Comparison of ENCODE assay signal across 25 cellular contexts in genomic region chr16:10325783-10326543, GRCh38. TPM values are rescaled to one million over a fixed set of nuclear protein-coding genes. Genes with fewer than 3 reads are reported as not detected.
A peak's percentile ranks its signal among the peaks of the same experiment; 100 is the strongest.
DNase-seq lines count a peak whose midpoint lies in the region; ATAC-seq, FAIRE-seq and TF ChIP-seq lines count a peak whose summit lies in the region.
"Had no signal": no experiment of that assay in that cellular context is flagged by ENCODE, and none has a peak within 500 bp of the region (broad histone marks: within the 10 kb centered on the region; RNA-seq: fewer than 3 reads in every experiment).

No MANE protein-coding gene starts in this region.

- TF ChIP-seq RAD21 in SK-N-SH (IDR thresholded peaks at IDR 0.05; ENCODE audit: low read length): no peak
- no peak for TF ChIP-seq RAD21 in GM12878 (IDR thresholded peaks at IDR 0.05; ENCODE audit: insufficient read depth, low read depth, low read length)

- H3F3A ChIP-seq in SK-N-SH (replicated peaks; ENCODE audit: insufficient read depth): no peaks in the 10 kb centered on the region

- no peak for FAIRE-seq in GM12878 (lab: Jason Lieb, UNC)
- FAIRE-seq: endometrium, urothelium cell line had no signal

- WGBS in SK-N-SH (ENCODE audit: low lambda C conversion rate): 28% methylated on average over 9 of the region's 10 CpGs
- 50% methylated on average over 10 of the region's 10 CpGs for WGBS in GM12878 (ENCODE audit: insufficient coverage, insufficient replicate concordance, low lambda C conversion rate, missing lambda C conversion rate)

- POLR2A ChIA-PET in SK-N-SH (lab: Yijun Ruan, JAX): no interaction called here
- POLR2A ChIA-PET in OCI-LY7 (lab: Charles Lee): no interaction called here
- POLR2A ChIA-PET in GM12878 (lab: Charles Lee): no interaction called here

- intact Hi-C loops in OCI-LY7 (cut with micrococcal nuclease; ENCODE audit: unreplicated experiment) (loop anchor here (5.0 kb wide), 1 partner anchor 61 kb away; the partner anchor contains the start of gene ATF7IP2), GM12878 (cut with micrococcal nuclease; ENCODE audit: unreplicated experiment) (loop anchor here (5.0 kb wide), 1 partner anchor 46 kb away; no protein-coding TSS in a partner anchor), posterior vena cava (cut with DNase I) (no loop called here)

- H3K9me3 ChIP-seq in SK-N-SH: no peaks in the 10 kb centered on the region
- no peaks in the 10 kb centered on the region for H3K9me3 ChIP-seq in OCI-LY7 (ENCODE audit: low read length)
- H3K9me3 ChIP-seq in GM12878 (replicated peaks; ENCODE audit: control insufficient read depth, insufficient read depth, low read length): no peaks in the 10 kb centered on the region; the same call in 2 of the 3 replicates
- H3K9me3 ChIP-seq: BE2C, breast epithelium, lower lobe of right lung, neutrophil had no signal

- H3K9me2 ChIP-seq in SK-N-SH (no peaks in the 10 kb centered on the region), OCI-LY7 (ENCODE audit: insufficient read depth, low read length) (no peaks in the 10 kb centered on the region)

- TF ChIP-seq CTCF in SK-N-SH (IDR thresholded peaks at IDR 0.05): no peak
- no peak for TF ChIP-seq CTCF in OCI-LY7 (conservative IDR thresholded peaks at IDR 0.05; ENCODE audit: low read length)
- no peak for TF ChIP-seq CTCF in GM12878 (IDR thresholded peaks at IDR 0.05 in 2 of 3, conservative IDR thresholded peaks at IDR 0.05 in 1 of 3; ENCODE audit: control insufficient read depth in 2 of 3, extremely low read depth in 1 of 3, insufficient read depth in 1 of 3, low read depth in 3 of 3, low read length in 3 of 3)

- H3K27me3 ChIP-seq in SK-N-SH (ENCODE audit: insufficient read depth) (no peaks in the 10 kb centered on the region), GM12878 (replicated peaks in 1 of 2; ENCODE audit: control insufficient read depth in 2 of 2, insufficient read depth in 2 of 2, low read length in 1 of 2) (no peaks in the 10 kb centered on the region)
- H3K27me3 ChIP-seq: BE2C, breast epithelium, neutrophil had no signal

- RAD21 ChIA-PET in GM12878 (lab: Charles Lee; ENCODE audit: unreplicated experiment): interaction anchor here (1.0 to 2.0 kb wide), 3 partner anchors 8 to 56 kb away, joined by 3 to 7 read pairs (median 3); no protein-coding TSS in a partner anchor

- H3K79me2 ChIP-seq in SK-N-SH (ENCODE audit: insufficient read depth): no peaks in the 10 kb centered on the region
- no peaks in the 10 kb centered on the region for H3K79me2 ChIP-seq in OCI-LY7 (ENCODE audit: insufficient read depth, low read depth, low read length)
- H3K79me2 ChIP-seq in GM12878 (ENCODE audit: control insufficient read depth, insufficient read depth, low read length): no peaks in the 10 kb centered on the region

- ATAC-seq in SK-N-SH treated with all-trans-retinoic acid at 6 μM for 48 hours: no peak
- ATAC-seq in GM12878: no peak
- ATAC-seq: lower lobe of right lung had no signal

- CTCF ChIA-PET in SK-N-SH (lab: Yijun Ruan, JAX): no interaction called here
- CTCF ChIA-PET in OCI-LY7 (lab: Charles Lee; ENCODE audit: unreplicated experiment): no interaction called here
- CTCF ChIA-PET in GM12878 (lab: Yijun Ruan, JAX): interaction anchor here (0.6 to 2.3 kb wide), 2 partner anchors 10 to 418 kb away, joined by 3 to 10 read pairs; no protein-coding TSS in a partner anchor

- DNase-seq in SK-N-SH (no peak), OCI-LY7 (ENCODE audit: low spot score) (no peak), GM12878 (ENCODE audit: low read depth, low spot score) (no peak), posterior vena cava (ENCODE audit: low spot score) (peak; percentile 2), HuH-7 (ENCODE audit: low spot score) (no peak), substantia nigra (lab: John Stamatoyannopoulos, UW) (no peak), NCI-H2107 (lab: John Stamatoyannopoulos, UW) (no peak)
- DNase-seq: 8988T; activated CD4-positive, alpha-beta T cell treated with anti-CD3 and anti-CD28 coated beads, Interleukin-2, amount 10 ng/mL, durations not matched to agents 24 days and 14 days; activated effector memory CD4-positive, alpha-beta T cell treated with Interleukin-2 at 50 U/mL for 16 hours; BE2C; cortex of kidney; glutamatergic neuron; IMR-90; lower lobe of right lung; NCI-H1048; NCI-H2081; NCI-H510A treated with DMSO at 0.1 percent for 48 hours; stimulated activated CD4-positive, alpha-beta T cell treated with anti-CD3 and anti-CD28 coated beads, Interleukin-12 subunit alpha, Interleukin-12 subunit beta, amount 100 ng/mL, for 4 hours; SW 1271 had no signal

- no peak overlapping the region for H3K4me2 ChIP-seq in SK-N-SH
- H3K4me2 ChIP-seq in OCI-LY7 (ENCODE audit: low read length): no peak overlapping the region
- no peak overlapping the region for H3K4me2 ChIP-seq in GM12878 (ENCODE audit: control insufficient read depth, insufficient read depth)

- H3K4me1 ChIP-seq in SK-N-SH (ENCODE audit: control insufficient read depth in 1 of 2, insufficient read depth in 2 of 2, low read depth in 1 of 2, low read length in 1 of 2): no peaks in the 10 kb centered on the region
- peaks cover 15% of the 10 kb centered on the region for H3K4me1 ChIP-seq in OCI-LY7 (ENCODE audit: insufficient read depth, low read length, poor library complexity, severe bottlenecking)
- 0 out of 2 replicates have a peak, but pooled peaks cover 3% of the 10 kb centered on the region for H3K4me1 ChIP-seq in GM12878 (ENCODE audit: control insufficient read depth, insufficient read depth, low read length)
- H3K4me1 ChIP-seq: BE2C, breast epithelium, lower lobe of right lung had no signal

- SMC1A ChIA-PET in GM12878 (lab: Charles Lee; ENCODE audit: uncharacterized antibody, unreplicated experiment): interaction anchor here (0.7 to 2.5 kb wide), 6 partner anchors 9 to 68 kb away, joined by 3 to 8 read pairs (median 4); no protein-coding TSS in a partner anchor

- H4K20me1 ChIP-seq in SK-N-SH (ENCODE audit: insufficient read depth) (no peaks in the 10 kb centered on the region), OCI-LY7 (ENCODE audit: insufficient read depth, low read length) (no peaks in the 10 kb centered on the region), GM12878 (ENCODE audit: control insufficient read depth, insufficient read depth) (no peaks in the 10 kb centered on the region)

- H2AFZ ChIP-seq in SK-N-SH (ENCODE audit: low read depth) (no peak overlapping the region), OCI-LY7 (ENCODE audit: low read length) (peak overlapping the region; percentile 29; the same call in 1 of the 2 replicates), GM12878 (ENCODE audit: control insufficient read depth, low read depth, low read length) (no peak overlapping the region)

- H3K27ac ChIP-seq in SK-N-SH (ENCODE audit: low read depth in 2 of 2, low read length in 1 of 2): no peak overlapping the region
- H3K27ac ChIP-seq in OCI-LY7 (ENCODE audit: low read depth, low read length, poor library complexity, severe bottlenecking): no peak overlapping the region
- H3K27ac ChIP-seq in GM12878 (ENCODE audit: control insufficient read depth, insufficient read depth): no peak overlapping the region
- H3K27ac ChIP-seq in substantia nigra (ENCODE audit: low read depth, low read length, poor library complexity, severe bottlenecking): no peak overlapping the region
- H3K27ac ChIP-seq: breast epithelium, lower lobe of right lung, neutrophil had no signal

- H3K4me3 ChIP-seq in SK-N-SH (ENCODE audit: low read depth in 2 of 2, low read length in 1 of 2) (no peak overlapping the region), OCI-LY7 (ENCODE audit: low read depth, low read length, poor library complexity, severe bottlenecking) (no peak overlapping the region), GM12878 (no peak overlapping the region)
- H3K4me3 ChIP-seq: breast epithelium, lower lobe of right lung had no signal

- in situ Hi-C loops in GM12878 (cut with MboI): no loop called here

- H3K9ac ChIP-seq in SK-N-SH (no peak overlapping the region), GM12878 (ENCODE audit: control insufficient read depth, insufficient read depth, low read length) (no peak overlapping the region)

- TF ChIP-seq POLR2A in GM12878 (IDR thresholded peaks at IDR 0.05; ENCODE audit: low read depth, low read length): no peak

- BruUV-seq in OCI-LY7 (replicated peaks; lab: Mats Ljungman, UMichigan): no TSS peak
- no TSS peak for BruUV-seq in GM12878 (replicated peaks; lab: Mats Ljungman, UMichigan)

- TF ChIP-seq EP300 in SK-N-SH (IDR thresholded peaks at IDR 0.05; ENCODE audit: borderline replicate concordance in 1 of 2, low read depth in 1 of 2, low read length in 1 of 2) (no peak), GM12878 (IDR thresholded peaks at IDR 0.05; ENCODE audit: borderline replicate concordance in 1 of 2, control insufficient read depth in 1 of 2, low read depth in 2 of 2, low read length in 2 of 2) (no peak)

- H3K36me3 ChIP-seq in SK-N-SH (replicated peaks in 1 of 2; ENCODE audit: control insufficient read depth in 1 of 2, insufficient read depth in 2 of 2, low read length in 1 of 2) (no peaks in the 10 kb centered on the region), OCI-LY7 (ENCODE audit: insufficient read depth, low read length) (no peaks in the 10 kb centered on the region), GM12878 (ENCODE audit: control insufficient read depth in 2 of 2, insufficient read depth in 2 of 2, low read length in 1 of 2) (no peaks in the 10 kb centered on the region)
- H3K36me3 ChIP-seq: BE2C, breast epithelium, lower lobe of right lung, neutrophil had no signal

RNA-seq across cellular contexts. Expression of gene ATF7IP2, which starts 59.9 kb away (rescaled TPM):
- polyA plus RNA-seq in SK-N-SH (2012; rRNA removed) (0.28 and 0.35 TPM in 2 replicates), GM12878 (2011; rRNA removed) (82.1 and 120 TPM in 2 replicates), GM12878 (2014; fragmentation: Illumina TruSeq; extraction: Trizol) (35.5 and 44.2 TPM in 2 replicates), GM12878 (2014; fragmentation: Nextera tagmentation; extraction: Ambion mirVana) (10 to 100 TPM; 67.9 to 75.2 TPM), GM12878 (2014; rRNA removed) (36.3 and 46.7 TPM in 2 replicates), GM12878 (2016; fragmentation: Nextera tagmentation; extraction: Ambion mirVana) (10 to 100 TPM; 57.1 to 58.3 TPM)
- polyA plus RNA-seq in SK-N-SH (2012; cell fraction: cytosol; rRNA removed): 0.55 and 0.58 TPM in 2 replicates
- 0.17 and 0.31 TPM in 2 replicates for polyA plus RNA-seq in SK-N-SH (2012; cell fraction: nucleus; rRNA removed)
- total RNA-seq in OCI-LY7 (2014; rRNA removed; shearing (Covaris generic)): 27.4 and 28.4 TPM in 2 replicates
- total RNA-seq in OCI-LY7 (2022) (34.5 and 46.8 TPM in 2 replicates), GM12878 (2014; rRNA removed) (31.6 and 41.5 TPM in 2 replicates), GM12878 (2014; rRNA removed; fragmentation: Illumina TruSeq; extraction: Trizol) (31.4 and 32.7 TPM in 2 replicates), GM12878 (2021) (24.4 and 24.6 TPM in 2 replicates), posterior vena cava (1 to 10 TPM; 4.9 to 8.8 TPM)
- 162 and 180 TPM in 2 replicates for total RNA-seq in GM12878 (2013; cell fraction: nucleolus; rRNA removed)
- 94.0 TPM for polyA plus RNA-seq in GM12878 (2011; ENCODE audit: low read depth)
- 34.1 and 41.8 TPM in 2 replicates for polyA plus RNA-seq in GM12878 (2011; cell fraction: cytosol; rRNA removed)
- polyA plus RNA-seq in GM12878 (2011; cell fraction: nucleus; rRNA removed): 80.6 and 81.9 TPM in 2 replicates
- 22.8 and 56.1 TPM in 2 replicates for polyA plus RNA-seq in GM12878 (2012)
- polyA minus RNA-seq in GM12878 (2011; rRNA and poly(A)+ RNA removed): 66.5 and 116 TPM in 2 replicates
- 7.8 and 8.3 TPM in 2 replicates for polyA minus RNA-seq in GM12878 (2011; cell fraction: cytosol; rRNA and poly(A)+ RNA removed)
- polyA minus RNA-seq in GM12878 (2011; cell fraction: nucleus; rRNA and poly(A)+ RNA removed): 38.7 and 69.5 TPM in 2 replicates

Comparison
In these comparisons a context has a peak if more than half of its experiments do, and no peak if none do; other contexts are left out.
1. intact Hi-C loops: an anchor here in OCI-LY7 (5.0 kb wide) and GM12878 (5.0 kb wide); none called in posterior vena cava.